Comparison of ENCODE assay signal across 26 cellular contexts in the genomic region with DNA sequence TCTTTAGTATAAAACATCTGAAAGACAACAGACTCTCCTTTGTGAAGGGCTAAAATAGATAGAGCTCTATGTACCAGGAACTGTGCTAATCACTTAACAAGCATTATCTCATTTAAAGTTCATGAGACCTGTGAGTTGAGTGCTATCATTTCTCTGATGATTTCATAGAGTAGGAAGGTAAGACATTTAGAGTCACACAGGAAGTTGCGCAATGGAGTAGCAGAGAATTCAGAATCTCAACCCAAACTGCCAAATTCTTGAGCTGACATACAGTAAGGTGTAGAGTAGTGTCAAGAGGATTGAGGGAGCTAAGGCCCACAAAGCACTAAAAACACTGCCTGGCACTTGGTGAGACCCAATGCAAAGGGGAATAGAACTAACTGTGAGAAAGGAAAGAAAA.
DNase-seq lines count a peak whose midpoint lies in the region; ATAC-seq, FAIRE-seq and TF ChIP-seq lines count a peak whose summit lies in the region.
"Had no signal": no experiment of that assay in that cellular context is flagged by ENCODE, and none has a peak within 500 bp of the region (broad histone marks: within the 10 kb centered on the region; RNA-seq: fewer than 3 reads in every experiment).

No MANE protein-coding gene starts in this region.

- intact Hi-C loops in activated naive CD4-positive, alpha-beta T cell treated with anti-CD3 and anti-CD28 coated beads for 36 hours (cut with micrococcal nuclease), result loop anchor here (5.0 kb wide), 2 partner anchors 222 to 328 kb away; no protein-coding TSS in a partner anchor
- intact Hi-C loops in K562 (cut with micrococcal nuclease), result loop anchor here (10.0 kb wide), 1 partner anchor 60 kb away; no protein-coding TSS in a partner anchor

- no peak overlapping the region for H2AK5ac ChIP-seq in trophoblast cell (ENCODE audit: low read length)

- no peak overlapping the region for H3K4me3 Mint-ChIP-seq in activated naive CD4-positive, alpha-beta T cell treated with anti-CD3 and anti-CD28 coated beads for 36 hours
- H3K4me3 Mint-ChIP-seq: CD14-positive monocyte, immature natural killer cell, nephron had no signal

- H3K9me3 ChIP-seq in K562 (replicated peaks; ENCODE audit: control insufficient read depth, insufficient read depth, low read depth, low read length), result no peaks in the 10 kb centered on the region
- H3K9me3 ChIP-seq in trophoblast cell (ENCODE audit: insufficient read depth, low read depth, low read length), result no peaks in the 10 kb centered on the region
- H3K9me3 ChIP-seq: ascending aorta, left ventricle myocardium inferior, sigmoid colon, uterus had no signal

- H3K27me3 Mint-ChIP-seq in activated naive CD4-positive, alpha-beta T cell treated with anti-CD3 and anti-CD28 coated beads for 36 hours (ENCODE audit: low read depth), result peaks cover 10% of the 10 kb centered on the region

- no peak for FAIRE-seq in K562 (lab: Jason Lieb, UNC)
- FAIRE-seq: D721Med, GM12878 had no signal

- H3K4me3 ChIP-seq in Jurkat, Clone E6-1 (ENCODE audit: low read length), result no peak overlapping the region
- H3K4me3 ChIP-seq in K562 (no peak overlapping the region), trophoblast cell (ENCODE audit: low read depth, low read length) (no peak overlapping the region)
- H3K4me3 ChIP-seq: ascending aorta, GM12878, hepatocyte, left ventricle myocardium inferior, sigmoid colon, uterus had no signal

- H3K4me1 Mint-ChIP-seq in activated naive CD4-positive, alpha-beta T cell treated with anti-CD3 and anti-CD28 coated beads for 36 hours (ENCODE audit: low read depth), result no peaks in the 10 kb centered on the region

- in situ Hi-C loops in K562 (cut with MboI), result no loop called here

- POLR2A ChIA-PET in K562 (lab: Yijun Ruan, JAX), result no interaction called here

- TF ChIP-seq POLR2A in K562 (conservative IDR thresholded peaks at IDR 0.05), result no peak

- H4K20me1 ChIP-seq in K562 (replicated peaks; ENCODE audit: control insufficient read depth, insufficient read depth, low read length), result no peaks in the 10 kb centered on the region

- H4K12ac ChIP-seq in trophoblast cell (ENCODE audit: low read depth, low read length), result no peak overlapping the region

- H3K4me2 ChIP-seq in K562 (ENCODE audit: insufficient read depth, low read length), result no peak overlapping the region
- H3K4me2 ChIP-seq in trophoblast cell (ENCODE audit: low read length), result no peak overlapping the region
- H3K4me2 ChIP-seq: hepatocyte had no signal

- H3K4ac ChIP-seq in trophoblast cell (ENCODE audit: low read depth, low read length), result no peak overlapping the region

- H3K79me2 ChIP-seq in K562 (ENCODE audit: control insufficient read depth, insufficient read depth, low read length) (no peaks in the 10 kb centered on the region), trophoblast cell (ENCODE audit: control insufficient read depth, insufficient read depth, low read length, poor library complexity) (no peaks in the 10 kb centered on the region)
- H3K79me2 ChIP-seq: hepatocyte had no signal

- H2AFZ ChIP-seq in K562 (ENCODE audit: low read depth, low read length) (no peak overlapping the region), trophoblast cell (ENCODE audit: insufficient read depth, low read length, poor library complexity) (no peak overlapping the region)
- H2AFZ ChIP-seq: hepatocyte had no signal

- TF ChIP-seq CTCF in K562 (IDR thresholded peaks at IDR 0.05 in 2 of 3, conservative IDR thresholded peaks at IDR 0.05 in 1 of 3; ENCODE audit: insufficient read depth in 2 of 3, low read depth in 1 of 3, low read length in 3 of 3), result no peak

- H3K23ac ChIP-seq in trophoblast cell (ENCODE audit: low read length), result no peak overlapping the region

- no peak overlapping the region for H4K91ac ChIP-seq in trophoblast cell (ENCODE audit: low read depth, low read length)

- no peaks in the 10 kb centered on the region for H3K4me1 ChIP-seq in K562 (replicated peaks in 1 of 2; ENCODE audit: control insufficient read depth in 2 of 2, insufficient read depth in 2 of 2, low read length in 2 of 2)
- no peaks in the 10 kb centered on the region for H3K4me1 ChIP-seq in trophoblast cell (ENCODE audit: control insufficient read depth in 1 of 2, insufficient read depth in 2 of 2, low read length in 2 of 2)
- H3K4me1 ChIP-seq: ascending aorta, left ventricle myocardium inferior, uterus had no signal

- H3K36me3 ChIP-seq in K562 (ENCODE audit: control insufficient read depth, insufficient read depth, low read length) (no peaks in the 10 kb centered on the region), trophoblast cell (ENCODE audit: control insufficient read depth in 1 of 2, insufficient read depth in 2 of 2, low read length in 2 of 2) (no peaks in the 10 kb centered on the region)
- H3K36me3 ChIP-seq: ascending aorta, left ventricle myocardium inferior, sigmoid colon, uterus had no signal

- H3K79me1 ChIP-seq in trophoblast cell (ENCODE audit: low read length), result no peaks in the 10 kb centered on the region

- no peaks in the 10 kb centered on the region for H3K36me3 Mint-ChIP-seq in activated naive CD4-positive, alpha-beta T cell treated with anti-CD3 and anti-CD28 coated beads for 36 hours (ENCODE audit: low read depth)
- H3K36me3 Mint-ChIP-seq: CD14-positive monocyte, immature natural killer cell had no signal

- H3K9ac ChIP-seq in K562 (ENCODE audit: insufficient read depth in 1 of 2, low read depth in 2 of 2, low read length in 2 of 2) (no peak overlapping the region), trophoblast cell (ENCODE audit: low read length) (no peak overlapping the region)

- H2BK5ac ChIP-seq in trophoblast cell (ENCODE audit: low read depth, low read length, poor library complexity), result no peak overlapping the region

- no peaks in the 10 kb centered on the region; a peak in 1 of 5 replicates for H3K27me3 ChIP-seq in K562 (ENCODE audit: control insufficient read depth in 2 of 2, insufficient read depth in 2 of 2, low read length in 2 of 2)
- H3K27me3 ChIP-seq in trophoblast cell (ENCODE audit: insufficient read depth, low read length), result no peaks in the 10 kb centered on the region
- H3K27me3 ChIP-seq: ascending aorta, hepatocyte, sigmoid colon, uterus had no signal

- H4K8ac ChIP-seq in trophoblast cell (ENCODE audit: low read depth, low read length), result no peak overlapping the region

- no peak overlapping the region for H3K18ac ChIP-seq in trophoblast cell (ENCODE audit: low read length)

- CTCF ChIA-PET in activated naive CD4-positive, alpha-beta T cell treated with anti-CD3 and anti-CD28 coated beads for 36 hours (lab: Charles Lee), result no interaction called here
- CTCF ChIA-PET in K562 (lab: Yijun Ruan, JAX; ENCODE audit: low intra/inter-chr PET ratio), result no interaction called here

- ATAC-seq in K562, result no peak
- ATAC-seq: GM12878, Right ventricle myocardium inferior had no signal

- TF ChIP-seq EP300 in K562 (IDR thresholded peaks at IDR 0.05; ENCODE audit: low read length), result no peak

- no peak overlapping the region for H3K27ac ChIP-seq in K562 (ENCODE audit: extremely low read depth, low read depth, low read length)
- H3K27ac ChIP-seq in trophoblast cell (ENCODE audit: low read depth, low read length), result no peak overlapping the region
- H3K27ac ChIP-seq: ascending aorta, hepatocyte, left ventricle myocardium inferior, sigmoid colon, uterus had no signal

- no peaks in the 10 kb centered on the region for H3K9me1 ChIP-seq in K562 (ENCODE audit: control insufficient read depth, insufficient read depth, low read length)

- WGBS in K562 (ENCODE audit: insufficient coverage, low coverage, missing lambda C conversion rate), result 0% methylated on average over 1 of the region's 1 CpG
- no CpG with 5 or more reads among the region's 1 CpG for WGBS in trophoblast cell (ENCODE audit: extremely low coverage, insufficient coverage, insufficient read length)

- H3K27ac Mint-ChIP-seq in activated naive CD4-positive, alpha-beta T cell treated with anti-CD3 and anti-CD28 coated beads for 36 hours, result no peak overlapping the region
- H3K27ac Mint-ChIP-seq: CD14-positive monocyte, immature natural killer cell, nephron had no signal

- no peak overlapping the region for H2BK120ac ChIP-seq in trophoblast cell (ENCODE audit: insufficient read depth, low read length, poor library complexity)

- no peak overlapping the region for H3K14ac ChIP-seq in trophoblast cell (ENCODE audit: low read length)

- peaks cover 2% of the 10 kb centered on the region for H3K9me3 Mint-ChIP-seq in activated naive CD4-positive, alpha-beta T cell treated with anti-CD3 and anti-CD28 coated beads for 36 hours
- H3K9me3 Mint-ChIP-seq: immature natural killer cell, nephron had no signal

- peak; percentile 8 for DNase-seq in activated naive CD4-positive, alpha-beta T cell treated with anti-CD3 and anti-CD28 coated beads for 36 hours
- DNase-seq in activated naive CD4-positive, alpha-beta T cell treated with anti-CD3 and anti-CD28 coated beads, Interleukin-2, amount 50 U/mL, for 16 hours, result no peak
- DNase-seq in Jurkat, Clone E6-1 (ENCODE audit: low read depth, low spot score), result peak; percentile 31
- DNase-seq in K562 (ENCODE audit: extremely low read depth in 1 of 4, low spot score in 3 of 4) (no peak), trophoblast cell (peak; percentile 22 to 78), C1 segment of cervical spinal cord (lab: John Stamatoyannopoulos, UW) (no peak), GF-D8 (lab: John Stamatoyannopoulos, UW) (no peak)
- DNase-seq in stimulated activated CD4-positive, alpha-beta T cell treated with anti-CD3 and anti-CD28 coated beads, Interleukin-2, amount 100 ng/mL, for 24 hours, result no peak
- DNase-seq: activated naive CD4-positive, alpha-beta T cell treated with Interleukin-2 at 50 U/mL for 16 hours; activated T-cell treated with anti-CD3 and anti-CD28 coated beads, Interleukin-2, amount 50 U/mL, for 1 hour; immature natural killer cell; left ventricle myocardium inferior; NCI-H2171; NCI-H526 treated with DMSO at 0.1 percent for 48 hours; sigmoid colon; stimulated activated CD4-positive, alpha-beta T cell treated with anti-CD3 and anti-CD28 coated beads, Interleukin-15, amount 100 ng/mL, for 24 hours; stimulated activated CD8-positive, alpha-beta memory T cell treated with anti-CD3 and anti-CD28 coated beads, Interleukin-4, amount 100 ng/mL, for 48 hours; substantia nigra; uterus had no signal

- TF ChIP-seq RAD21 in K562 (CRISPR knock-in tag; conservative IDR thresholded peaks at IDR 0.05 in 1 of 2, IDR thresholded peaks at IDR 0.05 in 1 of 2), result no peak

- BruUV-seq in K562 (replicated peaks; lab: Mats Ljungman, UMichigan), result no TSS peak

- no peak overlapping the region for H2BK12ac ChIP-seq in trophoblast cell (ENCODE audit: low read length)

TF ChIP-seq in K562, 482 proteins besides CTCF, POLR2A, EP300 and RAD21 (continues in another document):
- TF ChIP-seq CEBPG (CRISPR knock-in tag; IDR thresholded peaks at IDR 0.05) (no peak), CEBPG (tag; conservative IDR thresholded peaks at IDR 0.05 in 1 of 2, IDR thresholded peaks at IDR 0.05 in 1 of 2) (peak; percentile 25 to 85; a peak in 3 of 4 replicates), CEBPB (tag; IDR thresholded peaks at IDR 0.05) (peak; percentile 80)

Comparison
In these comparisons a context has a peak if more than half of its experiments do, and no peak if none do; other contexts are left out.
1. DNase-seq: peak in activated naive CD4-positive, alpha-beta T cell treated with anti-CD3 and anti-CD28 coated beads for 36 hours (single experiment), Jurkat, Clone E6-1 (single experiment) and trophoblast cell (2 of 2); none in activated naive CD4-positive, alpha-beta T cell treated with anti-CD3 and anti-CD28 coated beads, Interleukin-2, amount 50 U/mL, for 16 hours (single experiment), K562 (0 of 4), C1 segment of cervical spinal cord (0 of 14), stimulated activated CD4-positive, alpha-beta T cell treated with anti-CD3 and anti-CD28 coated beads, Interleukin-2, amount 100 ng/mL, for 24 hours (0 of 2) and GF-D8 (single experiment).